ENCODE assay signal across 17 cellular contexts in genomic region chr3:25679642-25680302, GRCh38. TPM values are rescaled to one million over a fixed set of nuclear protein-coding genes. Genes with fewer than 3 reads are reported as not detected.
DNase-seq lines count a peak whose midpoint lies in the region; ATAC-seq, FAIRE-seq and TF ChIP-seq lines count a peak whose summit lies in the region.
"Had no signal": no experiment of that assay in that cellular context is flagged by ENCODE, and none has a peak within 500 bp of the region (broad histone marks: within the 10 kb centered on the region; RNA-seq: fewer than 3 reads in every experiment).

No MANE protein-coding gene starts in this region.

- no peaks in the 10 kb centered on the region for H3K9me1 ChIP-seq in K562 (ENCODE audit: control insufficient read depth, insufficient read depth, low read length)

- H3K27me3 ChIP-seq in K562 (ENCODE audit: control insufficient read depth in 2 of 2, insufficient read depth in 2 of 2, low read length in 2 of 2) = no peaks in the 10 kb centered on the region; a peak in 1 of 5 replicates

- no peak for TF ChIP-seq POLR2A in K562 (conservative IDR thresholded peaks at IDR 0.05)

- TF ChIP-seq EP300 in K562 (IDR thresholded peaks at IDR 0.05; ENCODE audit: low read length) = no peak

- H4K20me1 ChIP-seq in K562 (replicated peaks; ENCODE audit: control insufficient read depth, insufficient read depth, low read length) = no peaks in the 10 kb centered on the region

- TF ChIP-seq CTCF in K562 (IDR thresholded peaks at IDR 0.05 in 2 of 3, conservative IDR thresholded peaks at IDR 0.05 in 1 of 3; ENCODE audit: insufficient read depth in 2 of 3, low read depth in 1 of 3, low read length in 3 of 3) = no peak

- in situ Hi-C loops in K562 (cut with MboI) = no loop called here

- H2AFZ ChIP-seq in K562 (ENCODE audit: low read depth, low read length) = peak overlapping the region; percentile 63
- H2AFZ ChIP-seq: GM23248 had no signal

- H3K9ac ChIP-seq in K562 (ENCODE audit: insufficient read depth in 1 of 2, low read depth in 2 of 2, low read length in 2 of 2) = no peak overlapping the region
- H3K9ac ChIP-seq: GM23248 had no signal

- peak overlapping the region; percentile 66 for H3K4me2 ChIP-seq in K562 (ENCODE audit: insufficient read depth, low read length)

- no peaks in the 10 kb centered on the region for H3K79me2 ChIP-seq in K562 (ENCODE audit: control insufficient read depth, insufficient read depth, low read length)

- 13% methylated on average over 3 of the region's 6 CpGs for WGBS in K562 (ENCODE audit: insufficient coverage, low coverage, missing lambda C conversion rate)

- H3K36me3 ChIP-seq in K562 (ENCODE audit: control insufficient read depth, insufficient read depth, low read length) = no peaks in the 10 kb centered on the region

- POLR2A ChIA-PET in K562 (lab: Yijun Ruan, JAX) = interaction anchor here (0.6 to 1.0 kb wide), 3 partner anchors 9 to 1065 kb away, joined by 3 to 6 read pairs (median 4); no protein-coding TSS in a partner anchor

- BruUV-seq in K562 (replicated peaks; lab: Mats Ljungman, UMichigan) = no TSS peak

- no peak overlapping the region for H3K27ac ChIP-seq in K562 (ENCODE audit: extremely low read depth, low read depth, low read length)
- H3K27ac ChIP-seq: GM23248, HL-60 had no signal

- CTCF ChIA-PET in K562 (lab: Yijun Ruan, JAX; ENCODE audit: low intra/inter-chr PET ratio) = no interaction called here

- FAIRE-seq in K562 (lab: Jason Lieb, UNC) = no peak
- FAIRE-seq: GM18507, H54 had no signal

- intact Hi-C loops in K562 (cut with micrococcal nuclease) = no loop called here

- DNase-seq in COLO829 (ENCODE audit: low spot score) = peak; percentile 59
- DNase-seq in K562 (ENCODE audit: extremely low read depth in 1 of 4, low spot score in 3 of 4) = peak in 2 of 4 experiments; percentile 23 to 30
- DNase-seq in inferior parietal cortex (ENCODE audit: extremely low spot score) = peak; percentile 21
- DNase-seq in superior temporal gyrus (ENCODE audit: extremely low spot score) = peak; percentile 57
- DNase-seq in putamen (ENCODE audit: low spot score) = no peak
- no peak for DNase-seq in AG08396 (ENCODE audit: low spot score)
- DNase-seq: Caco-2; CD8-positive, alpha-beta T cell; DND-41; GDM1; GM23248; IMR-90 had no signal

- H3K4me3 ChIP-seq in K562 = no peak overlapping the region
- H3K4me3 ChIP-seq: GM23248 had no signal

- 0 out of 5 replicates have a peak, but pooled peaks cover under 1 to 2% of the 10 kb centered on the region in 2 experiments for H3K4me1 ChIP-seq in K562 (replicated peaks in 1 of 2; ENCODE audit: control insufficient read depth in 2 of 2, insufficient read depth in 2 of 2, low read length in 2 of 2)
- H3K4me1 ChIP-seq: Caco-2 had no signal

- no peak for TF ChIP-seq RAD21 in K562 (CRISPR knock-in tag; conservative IDR thresholded peaks at IDR 0.05 in 1 of 2, IDR thresholded peaks at IDR 0.05 in 1 of 2)

- no peaks in the 10 kb centered on the region for H3K9me3 ChIP-seq in K562 (replicated peaks; ENCODE audit: control insufficient read depth, insufficient read depth, low read depth, low read length)
- H3K9me3 ChIP-seq: Caco-2 had no signal

- peak; percentile 81 for ATAC-seq in K562
- no peak for ATAC-seq in GM18520 (IDR thresholded peaks at IDR 0.05; ENCODE audit: unreplicated experiment)
- ATAC-seq: CD8-positive, alpha-beta T cell; HCT116 had no signal

TF ChIP-seq in K562, 482 proteins besides CTCF, POLR2A, EP300 and RAD21 (continues in another document):
- TF ChIP-seq SIX5 (IDR thresholded peaks at IDR 0.05; ENCODE audit: borderline replicate concordance in 1 of 2, insufficient read depth in 1 of 2, low read depth in 1 of 2, low read length in 2 of 2) (no peak), VEZF1 (CRISPR knock-in tag; IDR thresholded peaks at IDR 0.05) (peak; percentile 33), KDM1A (IDR thresholded peaks at IDR 0.05) (peak in 1 of 2 experiments; percentile 63; a peak in 2 of 4 replicates), NR0B1 (IDR thresholded peaks at IDR 0.05; ENCODE audit: partially characterized antibody) (no peak), CSDE1 (IDR thresholded peaks at IDR 0.05) (no peak), PHF20 (IDR thresholded peaks at IDR 0.05; ENCODE audit: partially characterized antibody) (no peak), RFX1 (IDR thresholded peaks at IDR 0.05) (peak; percentile 11; the same call in 1 of the 2 replicates), HNRNPK (IDR thresholded peaks at IDR 0.05; ENCODE audit: low read depth, low read length, poor library complexity, severe bottlenecking) (peak; percentile 35), FOXJ3 (CRISPR knock-in tag; IDR thresholded peaks at IDR 0.05) (no peak), CUX1 (CRISPR knock-in tag; IDR thresholded peaks at IDR 0.05) (no peak), PCBP2 (IDR thresholded peaks at IDR 0.05; ENCODE audit: low read depth, low read length, poor library complexity, severe bottlenecking) (peak; percentile 25)

RNA-seq across cellular contexts. Expression of gene TOP2B, which starts 15.1 kb away (rescaled TPM):
- 34.4 and 197 TPM in 2 replicates for total RNA-seq in K562 (2011; cell fraction: chromatin; rRNA removed; ENCODE audit: low replicate concordance)
- 11.8 and 19.3 TPM in 2 replicates for total RNA-seq in K562 (2011; cell fraction: nucleolus; rRNA removed)
- 35.7 and 45.5 TPM in 2 replicates for total RNA-seq in K562 (2011; cell fraction: nucleoplasm; rRNA removed)
- total RNA-seq in K562 (2014; rRNA removed) = 107 and 130 TPM in 2 replicates
- 159 and 195 TPM in 2 replicates for total RNA-seq in K562 (2014; rRNA removed; fragmentation: Illumina TruSeq; extraction: Trizol)
- 179 and 186 TPM in 2 replicates for total RNA-seq in K562 (2015; rRNA removed; fragmentation: Illumina TruSeq; extraction: Trizol)
- 131 and 159 TPM in 2 replicates for total RNA-seq in K562 (2021)
- polyA plus RNA-seq in K562 (2011; rRNA removed) = 66.0 and 103 TPM in 2 replicates
- polyA plus RNA-seq in K562 (2011; cell fraction: cytosol; rRNA removed) = 8.5 and 26.9 TPM in 2 replicates
- polyA plus RNA-seq in K562 (2011; cell fraction: nucleus; rRNA removed) = 26.6 and 45.8 TPM in 2 replicates
- 115 and 117 TPM in 2 replicates for polyA plus RNA-seq in K562 (2012)
- polyA plus RNA-seq in K562 (2014; fragmentation: Illumina TruSeq; extraction: Trizol) = 141 and 166 TPM in 2 replicates
- polyA plus RNA-seq in K562 (2014; fragmentation: Nextera tagmentation; extraction: Ambion mirVana) = 10 to 100 TPM; 45.3 to 57.8 TPM
- 102 and 134 TPM in 2 replicates for polyA plus RNA-seq in K562 (2014; rRNA removed)
- polyA minus RNA-seq in K562 (2011; rRNA and poly(A)+ RNA removed) = 154 and 181 TPM in 2 replicates
- polyA minus RNA-seq in K562 (2011; cell fraction: cytosol; rRNA and poly(A)+ RNA removed) = 55.0 and 70.0 TPM in 2 replicates
- polyA minus RNA-seq in K562 (2011; cell fraction: nucleus; rRNA and poly(A)+ RNA removed) = 46.3 and 98.4 TPM in 2 replicates

Comparison
In these comparisons a context has a peak if more than half of its experiments do, and no peak if none do; other contexts are left out.
1. DNase-seq: peak in COLO829 (single experiment), inferior parietal cortex (single experiment) and superior temporal gyrus (single experiment); none in putamen (single experiment) and AG08396 (single experiment).